9 cellular contexts compared by ENCODE assay signal in genomic region chrX:3939967-3940610, GRCh38.
DNase-seq lines count a peak whose midpoint lies in the region; ATAC-seq, FAIRE-seq and TF ChIP-seq lines count a peak whose summit lies in the region.
"Had no signal": no experiment of that assay in that cellular context is flagged by ENCODE, and none has a peak within 500 bp of the region (broad histone marks: within the 10 kb centered on the region; RNA-seq: fewer than 3 reads in every experiment).

No MANE protein-coding gene starts in this region.

- H3K9me3 ChIP-seq in astrocyte (ENCODE audit: insufficient read depth, low read depth, low read length) (no peaks in the 10 kb centered on the region), adrenal gland (replicated peaks in 1 of 3) (no peaks in the 10 kb centered on the region), Caco-2 (no peaks in the 10 kb centered on the region)

- H3K27me3 Mint-ChIP-seq in astrocyte (ENCODE audit: low read depth, unreplicated experiment) (no peaks in the 10 kb centered on the region), mesothelial cell of epicardium (ENCODE audit: low read depth) (no peaks in the 10 kb centered on the region), Caco-2 (ENCODE audit: insufficient read depth, unreplicated experiment) (peaks cover 2% of the 10 kb centered on the region)
- H3K27me3 Mint-ChIP-seq: IgD-negative memory B cell had no signal

- H3K36me3 Mint-ChIP-seq in astrocyte (ENCODE audit: low read depth, unreplicated experiment) (no peaks in the 10 kb centered on the region), mesothelial cell of epicardium (no peaks in the 10 kb centered on the region), Caco-2 (ENCODE audit: insufficient read depth, unreplicated experiment) (no peaks in the 10 kb centered on the region)

- peak; percentile 96 for FAIRE-seq in astrocyte (lab: Jason Lieb, UNC)

- no peaks in the 10 kb centered on the region for H3K4me1 Mint-ChIP-seq in astrocyte (ENCODE audit: low read depth, unreplicated experiment)
- H3K4me1 Mint-ChIP-seq in mesothelial cell of epicardium = peaks cover 8% of the 10 kb centered on the region
- H3K4me1 Mint-ChIP-seq in Caco-2 (ENCODE audit: low read depth, unreplicated experiment) = no peaks in the 10 kb centered on the region
- H3K4me1 Mint-ChIP-seq: IgD-negative memory B cell had no signal

- no peak overlapping the region for H3K27ac ChIP-seq in astrocyte (ENCODE audit: low read depth, low read length)
- H3K27ac ChIP-seq in adrenal gland = no peak overlapping the region

- 16 to 27% (median 18%) methylated on average over 4 of the region's 4 CpGs for WGBS in adrenal gland, 4 donors

- no peak overlapping the region for H2AFZ ChIP-seq in astrocyte (ENCODE audit: low read depth, low read length)

- in situ Hi-C loops in G401 (cut with HindIII; ENCODE audit: low sequenced_read_pairs) = no loop called here
- in situ Hi-C loops in KBM-7 (cut with MboI; ENCODE audit: low pct_unique_long_range_greater_than_20kb, low sequenced_read_pairs) = no loop called here

- POLR2A ChIA-PET in Caco-2 (lab: Charles Lee) = no interaction called here

- H3K27ac Mint-ChIP-seq in astrocyte (ENCODE audit: unreplicated experiment) (no peak overlapping the region), mesothelial cell of epicardium (no peak overlapping the region), Caco-2 (ENCODE audit: unreplicated experiment) (no peak overlapping the region)
- H3K27ac Mint-ChIP-seq: IgD-negative memory B cell had no signal

- no TSS peak for BruUV-seq in Caco-2 (replicated peaks; lab: Mats Ljungman, UMichigan)

- peak; percentile 19 for TF ChIP-seq CTCF in astrocyte (IDR thresholded peaks at IDR 0.05; ENCODE audit: insufficient read depth, low read depth, low read length)
- TF ChIP-seq CTCF in mesothelial cell of epicardium (IDR thresholded peaks at IDR 0.05; ENCODE audit: unreplicated experiment) = peak; percentile 65
- TF ChIP-seq CTCF in adrenal gland (IDR thresholded peaks at IDR 0.05) = peak in 3 of 6 experiments; percentile 19 to 50 (median 31)
- TF ChIP-seq CTCF in Caco-2 (IDR thresholded peaks at IDR 0.05; ENCODE audit: insufficient read depth in 1 of 2, low read depth in 1 of 2, low read length in 1 of 2, severe bottlenecking in 1 of 2, unreplicated experiment in 1 of 2) = peak in 1 of 2 experiments; percentile 21

- H3K4me3 ChIP-seq in astrocyte (ENCODE audit: insufficient read depth, low read depth, low read length) = no peak overlapping the region
- H3K4me3 ChIP-seq in adrenal gland = no peak overlapping the region
- H3K4me3 ChIP-seq in Caco-2 (ENCODE audit: low read depth, low read length) = no peak overlapping the region

- CTCF ChIA-PET in Caco-2 (lab: Charles Lee) = no interaction called here

- peak; percentile 0 for DNase-seq in G401 (ENCODE audit: low spot score)
- peak; percentile 56 for DNase-seq in KBM-7
- DNase-seq in astrocyte (ENCODE audit: low read depth) = no peak
- DNase-seq in mesothelial cell of epicardium (ENCODE audit: low spot score in 2 of 2, unreplicated experiment in 2 of 2) = no peak
- DNase-seq in adrenal gland = no peak
- no peak for DNase-seq in Caco-2

- H3K27me3 ChIP-seq in astrocyte (ENCODE audit: insufficient read depth, low read length) (no peaks in the 10 kb centered on the region), adrenal gland (no peaks in the 10 kb centered on the region), Caco-2 (replicated peaks; ENCODE audit: control insufficient read depth, insufficient read depth, low read length) (no peaks in the 10 kb centered on the region)

- H3K4me3 Mint-ChIP-seq in astrocyte (ENCODE audit: unreplicated experiment) = no peak overlapping the region
- H3K4me3 Mint-ChIP-seq in mesothelial cell of epicardium = no peak overlapping the region
- no peak overlapping the region for H3K4me3 Mint-ChIP-seq in Caco-2 (ENCODE audit: unreplicated experiment)
- H3K4me3 Mint-ChIP-seq: IgD-negative memory B cell had no signal

- H3K9ac ChIP-seq in astrocyte (ENCODE audit: low read length) = no peak overlapping the region

- no peak for ATAC-seq in GM21367 (IDR thresholded peaks at IDR 0.05; ENCODE audit: unreplicated experiment)
- ATAC-seq in GM21576 (IDR thresholded peaks at IDR 0.05; ENCODE audit: unreplicated experiment) = no peak

- no peaks in the 10 kb centered on the region for H3K9me3 Mint-ChIP-seq in astrocyte (ENCODE audit: unreplicated experiment)
- peaks cover 7% of the 10 kb centered on the region for H3K9me3 Mint-ChIP-seq in mesothelial cell of epicardium
- peaks cover 9% of the 10 kb centered on the region for H3K9me3 Mint-ChIP-seq in Caco-2 (ENCODE audit: unreplicated experiment)
- H3K9me3 Mint-ChIP-seq: IgD-negative memory B cell had no signal

- TF ChIP-seq POLR2A in adrenal gland (IDR thresholded peaks at IDR 0.05) = no peak

- no peaks in the 10 kb centered on the region for H3K4me1 ChIP-seq in astrocyte (ENCODE audit: insufficient read depth, low read length)
- H3K4me1 ChIP-seq in adrenal gland (replicated peaks in 1 of 2) = no peaks in the 10 kb centered on the region
- no peaks in the 10 kb centered on the region for H3K4me1 ChIP-seq in Caco-2

- intact Hi-C loops in adrenal gland (cut with DNase I) (no loop called here), Caco-2 (cut with micrococcal nuclease; ENCODE audit: unreplicated experiment) (no loop called here)

- no peaks in the 10 kb centered on the region for H4K20me1 ChIP-seq in astrocyte (ENCODE audit: insufficient read depth, low read length)

- no peak overlapping the region for H3K4me2 ChIP-seq in astrocyte (ENCODE audit: low read length)

- no peaks in the 10 kb centered on the region for H3K79me2 ChIP-seq in astrocyte (ENCODE audit: insufficient read depth, low read length)

- no peaks in the 10 kb centered on the region for H3K36me3 ChIP-seq in astrocyte (ENCODE audit: insufficient read depth, low read length)
- no peaks in the 10 kb centered on the region for H3K36me3 ChIP-seq in adrenal gland (replicated peaks in 1 of 2)
- H3K36me3 ChIP-seq in Caco-2 (ENCODE audit: control insufficient read depth, insufficient read depth, low read length) = no peaks in the 10 kb centered on the region

Comparison
In these comparisons a context has a peak if more than half of its experiments do, and no peak if none do; other contexts are left out.
1. DNase-seq: peak in G401 (single experiment) and KBM-7 (single experiment); none in astrocyte (single experiment), mesothelial cell of epicardium (0 of 2), adrenal gland (0 of 7) and Caco-2 (0 of 2).